1 cellular context compared by ENCODE assay signal in the genomic region with DNA sequence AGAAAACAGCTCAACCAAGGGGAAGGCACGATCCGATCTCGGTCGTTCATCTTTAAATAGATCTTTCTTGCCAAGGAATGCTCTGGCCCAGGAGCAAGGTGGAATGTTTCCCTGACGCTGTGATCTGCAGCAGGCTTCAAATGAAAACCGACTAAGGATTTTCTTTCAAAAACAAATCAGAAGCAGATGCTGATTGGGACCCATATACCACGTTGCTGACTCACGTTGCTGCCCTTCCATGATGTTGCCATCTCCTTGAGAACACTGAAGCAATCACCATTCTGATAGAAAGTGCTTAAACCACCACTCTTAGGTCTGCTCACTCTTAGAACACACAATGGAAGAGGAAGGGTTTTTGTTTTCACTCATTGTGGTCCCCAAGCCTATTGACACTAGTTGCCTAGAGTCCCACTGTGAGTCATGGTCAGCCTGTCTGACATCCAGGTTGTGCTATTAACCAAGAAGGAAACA.
TF ChIP-seq lines count a peak whose summit lies in the region.

No MANE protein-coding gene starts in this region.

TF ChIP-seq in GM23338, 12 proteins besides CTCF, POLR2A, EP300 and RAD21 (continued from another document):
- no peak for TF ChIP-seq REST (IDR thresholded peaks at IDR 0.05; ENCODE audit: unreplicated experiment)
- no peak for TF ChIP-seq CREB1 (CRISPR knock-in tag; IDR thresholded peaks at IDR 0.05; ENCODE audit: low read depth)
- TF ChIP-seq ETS1 (IDR thresholded peaks at IDR 0.05), result no peak
- no peak for TF ChIP-seq EZH2phosphoT487 (IDR thresholded peaks at IDR 0.05; ENCODE audit: unreplicated experiment)
TF ChIP-seq in GM23338: peak in this region for 0.
